In the genomic region with DNA sequence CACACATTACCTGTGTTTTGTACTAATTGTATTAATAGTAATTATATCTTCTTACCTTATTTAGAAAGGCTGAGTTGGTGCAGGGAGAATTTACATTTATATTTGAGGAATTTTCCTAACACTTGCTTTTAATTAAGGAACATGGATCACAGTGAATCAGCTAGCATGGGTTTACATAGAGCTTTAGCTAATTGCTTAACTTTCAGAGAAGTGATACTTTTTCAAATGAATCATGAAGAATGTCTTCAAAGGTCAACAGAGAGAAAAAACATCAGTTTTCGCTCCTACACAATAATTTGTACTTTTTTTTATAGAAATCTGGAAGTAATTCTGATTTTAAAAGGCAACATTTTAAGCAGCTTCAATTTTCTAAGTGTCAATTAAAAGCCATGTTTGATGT, we compare ENCODE assay signal across 31 cellular contexts.
"Had no signal": no experiment of that assay in that cellular context is flagged by ENCODE, and none has a peak within 500 bp of the region (broad histone marks: within the 10 kb centered on the region; RNA-seq: fewer than 3 reads in every experiment).

No MANE protein-coding gene starts in this region.

- H3K9me3 Mint-ChIP-seq: activated CD4-positive, alpha-beta memory T cell treated with anti-CD3 and anti-CD28 coated beads, Interleukin-2, amount 10 ng/mL, durations not matched to agents 7 days and 5 days; activated CD4-positive, alpha-beta T cell treated with anti-CD3 and anti-CD28 coated beads, Interleukin-2, amount 10 ng/mL, durations not matched to agents 7 days and 5 days; activated T-cell treated with anti-CD3 and anti-CD28 coated beads, Interleukin-2, amount 50 U/mL, for 24 hours; activated T-cell treated with anti-CD3 and anti-CD28 coated beads, Interleukin-2, amount 50 U/mL, for 72 hours; brain; central memory CD8-positive, alpha-beta T cell; dendritic cell treated with granulocyte-macrophage colony-stimulating factor and Interleukin-4, amounts not matched to agents 40 ng/mL and 50 ng/mL, for 4 days; endodermal cell; T-helper 2 cell treated with Interferon-gamma antibody and Interleukin-4, amounts not matched to agents 5 μg/mL and 100 μg/mL, for 36 hours; WTC11 had no signal

- H3K27ac Mint-ChIP-seq: activated CD4-positive, alpha-beta memory T cell treated with anti-CD3 and anti-CD28 coated beads, Interleukin-2, amount 10 ng/mL, durations not matched to agents 7 days and 5 days; activated CD4-positive, alpha-beta T cell treated with anti-CD3 and anti-CD28 coated beads, Interleukin-2, amount 10 ng/mL, durations not matched to agents 7 days and 5 days; activated naive CD8-positive, alpha-beta T cell; activated T-cell treated with anti-CD3 and anti-CD28 coated beads, Interleukin-2, amount 50 U/mL, for 24 hours; activated T-cell treated with anti-CD3 and anti-CD28 coated beads, Interleukin-2, amount 50 U/mL, for 72 hours; brain; dendritic cell treated with granulocyte-macrophage colony-stimulating factor and Interleukin-4, amounts not matched to agents 40 ng/mL and 50 ng/mL, for 4 days; endodermal cell; T-helper 17 cell; T-helper 2 cell treated with Interferon-gamma antibody and Interleukin-4, amounts not matched to agents 5 μg/mL and 100 μg/mL, for 36 hours; WTC11 had no signal

- H3K4me3 Mint-ChIP-seq: activated CD4-positive, alpha-beta memory T cell treated with anti-CD3 and anti-CD28 coated beads, Interleukin-2, amount 10 ng/mL, durations not matched to agents 7 days and 5 days; activated CD4-positive, alpha-beta T cell treated with anti-CD3 and anti-CD28 coated beads, Interleukin-2, amount 10 ng/mL, durations not matched to agents 7 days and 5 days; activated naive CD8-positive, alpha-beta T cell; activated T-cell treated with anti-CD3 and anti-CD28 coated beads, Interleukin-2, amount 50 U/mL, for 24 hours; activated T-cell treated with anti-CD3 and anti-CD28 coated beads, Interleukin-2, amount 50 U/mL, for 72 hours; brain; central memory CD8-positive, alpha-beta T cell; dendritic cell treated with granulocyte-macrophage colony-stimulating factor and Interleukin-4, amounts not matched to agents 40 ng/mL and 50 ng/mL, for 4 days; endodermal cell; T-helper 17 cell; T-helper 2 cell treated with Interferon-gamma antibody and Interleukin-4, amounts not matched to agents 5 μg/mL and 100 μg/mL, for 36 hours; WTC11 had no signal

- H3K4me3 ChIP-seq: adrenal gland, ascending aorta, breast epithelium, coronary artery, dorsolateral prefrontal cortex had no signal

- ATAC-seq: activated T-cell treated with anti-CD3 and anti-CD28 coated beads, Interleukin-2, amount 50 U/mL, for 72 hours; esophagus mucosa; T-helper 17 cell; WTC11 had no signal

- H3K36me3 ChIP-seq: adrenal gland, ascending aorta, breast epithelium had no signal

- H3K9me3 ChIP-seq: adrenal gland, ascending aorta, breast epithelium had no signal

- H3K4me1 ChIP-seq: adrenal gland, ascending aorta, breast epithelium had no signal

- DNase-seq: activated CD4-positive, alpha-beta memory T cell treated with anti-CD3 and anti-CD28 coated beads, Interleukin-2, amount 10 ng/mL, durations not matched to agents 7 days and 5 days; activated CD4-positive, alpha-beta T cell treated with anti-CD3 and anti-CD28 coated beads for 1 hour; activated CD4-positive, alpha-beta T cell treated with anti-CD3 and anti-CD28 coated beads for 4 hours; activated CD4-positive, alpha-beta T cell treated with anti-CD3 and anti-CD28 coated beads, Interleukin-2, amount 10 ng/mL, durations not matched to agents 7 days and 5 days; activated CD4-positive, alpha-beta T cell treated with anti-CD3 and anti-CD28 coated beads, Interleukin-2, amount 50 U/mL, for 4 hours; activated CD8-positive, alpha-beta memory T cell treated with anti-CD3 and anti-CD28 coated beads, Interleukin-2, amount 50 U/mL, for 48 hours; activated gamma-delta T cell; activated naive CD4-positive, alpha-beta T cell; activated naive CD4-positive, alpha-beta T cell treated with anti-CD3 and anti-CD28 coated beads, Interleukin-2, amount 50 U/mL, for 16 hours; activated T-cell treated with anti-CD3 and anti-CD28 coated beads for 4 hours; activated T-cell treated with anti-CD3 and anti-CD28 coated beads, Interleukin-2, amount 50 U/mL, for 24 hours; activated T-cell treated with anti-CD3 and anti-CD28 coated beads, Interleukin-2, amount 50 U/mL, for 72 hours; adrenal gland; dorsolateral prefrontal cortex; effector memory CD4-positive, alpha-beta T cell; endodermal cell; head of caudate nucleus; T-helper 1 cell; T-helper 17 cell; T1000 had no signal

- H3K27ac ChIP-seq: adrenal gland, ascending aorta, breast epithelium, coronary artery, dorsolateral prefrontal cortex, VCaP had no signal

- H3K27me3 ChIP-seq: adrenal gland, ascending aorta, breast epithelium had no signal

- H3K36me3 Mint-ChIP-seq: activated naive CD8-positive, alpha-beta T cell; brain; WTC11 had no signal

- H3K4me1 Mint-ChIP-seq: activated CD4-positive, alpha-beta memory T cell treated with anti-CD3 and anti-CD28 coated beads, Interleukin-2, amount 10 ng/mL, durations not matched to agents 7 days and 5 days; activated CD4-positive, alpha-beta T cell treated with anti-CD3 and anti-CD28 coated beads, Interleukin-2, amount 10 ng/mL, durations not matched to agents 7 days and 5 days; central memory CD8-positive, alpha-beta T cell; T-helper 17 cell had no signal
